1 cellular context compared by ENCODE assay signal in the genomic region with DNA sequence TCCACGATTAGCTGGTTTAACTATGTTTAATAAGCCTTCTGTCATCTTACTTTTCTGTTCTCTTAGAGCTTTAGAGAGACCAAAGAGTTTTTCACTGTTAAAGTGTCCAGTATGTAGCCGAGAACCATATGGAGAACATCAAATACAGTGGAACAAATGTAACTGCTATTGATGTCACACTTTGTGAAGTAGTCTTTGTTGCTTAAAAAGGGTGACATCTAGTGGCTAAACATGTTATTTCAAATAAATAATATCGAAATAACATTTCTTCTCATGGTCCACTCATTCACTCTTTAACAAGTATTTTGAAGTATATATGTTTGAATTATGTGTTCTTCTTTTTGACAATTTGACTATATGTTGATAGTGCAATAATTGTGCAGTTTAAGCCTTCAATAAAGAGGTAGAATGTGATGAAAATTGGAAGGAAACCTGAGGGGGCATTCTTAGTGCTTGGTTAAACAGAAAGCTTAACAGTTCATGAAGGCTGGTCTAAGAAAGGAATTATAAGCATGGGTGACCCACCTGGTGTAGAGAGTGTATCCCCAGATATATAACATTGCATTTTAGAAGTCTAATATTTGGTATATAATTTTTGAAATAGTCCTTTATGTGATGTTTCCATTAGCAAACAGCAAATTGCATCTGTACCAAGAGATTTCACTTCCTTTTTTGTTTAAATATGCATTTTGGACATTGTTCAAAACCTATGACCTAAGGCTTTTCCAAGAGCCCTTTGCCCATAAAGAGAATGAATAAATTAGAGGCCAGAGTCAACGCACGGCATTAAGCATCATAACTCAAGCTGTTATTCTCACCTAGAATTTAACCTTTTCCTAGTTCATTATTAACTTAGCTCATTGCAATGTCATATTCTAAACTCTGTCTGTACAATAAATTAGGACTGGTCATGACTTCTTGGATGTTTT.
TF ChIP-seq lines count a peak whose summit lies in the region.

No MANE protein-coding gene starts in this region.

TF ChIP-seq in H1, 55 proteins besides CTCF, POLR2A, EP300 and RAD21 (continued from another document):
- TF ChIP-seq HDAC2 (IDR thresholded peaks at IDR 0.05; ENCODE audit: borderline replicate concordance in 1 of 2, low read depth in 2 of 2, low read length in 2 of 2) = no peak
- no peak for TF ChIP-seq RNF2 (IDR thresholded peaks at IDR 0.05; ENCODE audit: borderline replicate concordance, low read depth, low read length, missing control alignments, poor library complexity, severe bottlenecking)
- TF ChIP-seq BRCA1 (IDR thresholded peaks at IDR 0.05; ENCODE audit: low read depth, low read length) = no peak
- TF ChIP-seq SIX5 (IDR thresholded peaks at IDR 0.05; ENCODE audit: low read depth, low read length) = no peak
- TF ChIP-seq CTBP2 (IDR thresholded peaks at IDR 0.05; ENCODE audit: borderline replicate concordance, insufficient read depth, insufficient read length, low read length) = no peak
- no peak for TF ChIP-seq HDAC6 (IDR thresholded peaks at IDR 0.05; ENCODE audit: low read depth, low read length)
- TF ChIP-seq FOSL1 (IDR thresholded peaks at IDR 0.05; ENCODE audit: insufficient read depth, low read depth, low read length) = no peak
- no peak for TF ChIP-seq SP2 (IDR thresholded peaks at IDR 0.05; ENCODE audit: low read length)
- TF ChIP-seq ATF3 (IDR thresholded peaks at IDR 0.05; ENCODE audit: insufficient read depth, low read depth, low read length) = no peak
